Comparison of ENCODE assay signal across 25 cellular contexts in genomic region chr4:38287090-38287843, GRCh38.
"Had no signal": no experiment of that assay in that cellular context is flagged by ENCODE, and none has a peak within 500 bp of the region (broad histone marks: within the 10 kb centered on the region; RNA-seq: fewer than 3 reads in every experiment).

No MANE protein-coding gene starts in this region.

- H3K27ac ChIP-seq: adrenal gland, ascending aorta, colonic mucosa, epithelial cell of prostate, heart left ventricle, spleen, thoracic aorta, vagina, VCaP had no signal

- DNase-seq: activated CD4-positive, CD25-positive, alpha-beta regulatory T cell treated with anti-CD3 and anti-CD28 coated beads, Interleukin-2, amount 50 U/mL, for 72 hours; activated CD8-positive, alpha-beta memory T cell treated with anti-CD3 and anti-CD28 coated beads for 24 hours; activated CD8-positive, alpha-beta memory T cell treated with anti-CD3 and anti-CD28 coated beads, Interleukin-2, amount 50 U/mL, for 4 hours; activated naive CD4-positive, alpha-beta T cell; activated T-cell treated with anti-CD3 and anti-CD28 coated beads, Interleukin-2, amount 50 U/mL, for 24 hours; adrenal gland; colonic mucosa; dorsolateral prefrontal cortex; heart left ventricle; left colon; spleen; stimulated activated CD4-positive, alpha-beta T cell treated with anti-CD3 and anti-CD28 coated beads, Interleukin-4, amount 100 ng/mL, for 1 hour; stimulated activated naive CD4-positive, alpha-beta T cell treated with Interleukin-2 at 50 U/mL for 16 hours had no signal

- ATAC-seq: activated T-helper 17 cell treated with anti-CD3 and anti-CD28 coated beads, Interleukin-2, amount 50 U/mL, for 72 hours; heart left ventricle; left colon had no signal

- H3K4me1 ChIP-seq: adrenal gland, ascending aorta, colonic mucosa, spleen, vagina had no signal

- H3K27ac Mint-ChIP-seq: activated naive CD8-positive, alpha-beta T cell; activated T-cell treated with anti-CD3 and anti-CD28 coated beads, Interleukin-2, amount 50 U/mL, for 24 hours; activated T-helper 17 cell treated with anti-CD3 and anti-CD28 coated beads, Interleukin-2, amount 50 U/mL, for 72 hours; memory B cell; nephron; progenitor cell of endocrine pancreas; T-helper 2 cell treated with Interferon-gamma antibody and Interleukin-4, amounts not matched to agents 5 μg/mL and 100 μg/mL, for 36 hours; type B pancreatic cell had no signal

- H3K4me3 Mint-ChIP-seq: activated naive CD8-positive, alpha-beta T cell; activated T-cell treated with anti-CD3 and anti-CD28 coated beads, Interleukin-2, amount 50 U/mL, for 24 hours; activated T-helper 17 cell treated with anti-CD3 and anti-CD28 coated beads, Interleukin-2, amount 50 U/mL, for 72 hours; memory B cell; nephron; T-helper 2 cell treated with Interferon-gamma antibody and Interleukin-4, amounts not matched to agents 5 μg/mL and 100 μg/mL, for 36 hours; type B pancreatic cell had no signal

- H3K9me3 Mint-ChIP-seq: activated T-cell treated with anti-CD3 and anti-CD28 coated beads, Interleukin-2, amount 50 U/mL, for 24 hours; activated T-helper 17 cell treated with anti-CD3 and anti-CD28 coated beads, Interleukin-2, amount 50 U/mL, for 72 hours; memory B cell; nephron; T-helper 2 cell treated with Interferon-gamma antibody and Interleukin-4, amounts not matched to agents 5 μg/mL and 100 μg/mL, for 36 hours had no signal

- H3K27me3 Mint-ChIP-seq: activated naive CD8-positive, alpha-beta T cell; progenitor cell of endocrine pancreas; type B pancreatic cell had no signal

- H3K36me3 Mint-ChIP-seq: memory B cell, type B pancreatic cell had no signal

- H3K27me3 ChIP-seq: adrenal gland, ascending aorta, colonic mucosa, dorsolateral prefrontal cortex, heart left ventricle, spleen, vagina had no signal

- H3K4me3 ChIP-seq: adrenal gland, ascending aorta, colonic mucosa, dorsolateral prefrontal cortex, heart left ventricle, spleen, thoracic aorta, vagina had no signal

- H3K4me1 Mint-ChIP-seq: activated T-helper 17 cell treated with anti-CD3 and anti-CD28 coated beads, Interleukin-2, amount 50 U/mL, for 72 hours; memory B cell had no signal

- H3K36me3 ChIP-seq: adrenal gland, ascending aorta, colonic mucosa, heart left ventricle, spleen, thoracic aorta, vagina had no signal

- H3K9me3 ChIP-seq: adrenal gland, ascending aorta, colonic mucosa, heart left ventricle, spleen, thoracic aorta, vagina had no signal
